In genomic region chr7:68770649-68771048, GRCh38 we compare ENCODE assay signal across 12 cellular contexts.
DNase-seq lines count a peak whose midpoint lies in the region; ATAC-seq and TF ChIP-seq lines count a peak whose summit lies in the region.
"Had no signal": no experiment of that assay in that cellular context is flagged by ENCODE, and none has a peak within 500 bp of the region (broad histone marks: within the 10 kb centered on the region; RNA-seq: fewer than 3 reads in every experiment).

No MANE protein-coding gene starts in this region.

- H3K27me3 Mint-ChIP-seq in WTC11 (ENCODE audit: low read depth) = no peaks in the 10 kb centered on the region
- peaks cover 2% of the 10 kb centered on the region for H3K27me3 Mint-ChIP-seq in mesothelial cell of epicardium (ENCODE audit: low read depth)
- no peaks in the 10 kb centered on the region for H3K27me3 Mint-ChIP-seq in type B pancreatic cell

- POLR2A ChIA-PET in WTC11 (lab: Charles Lee) = no interaction called here

- H3K27ac Mint-ChIP-seq in WTC11 (peak overlapping the region; percentile 16; the same call in 1 of the 2 replicates), mesothelial cell of epicardium (no peak overlapping the region), type B pancreatic cell (no peak overlapping the region)
- H3K27ac Mint-ChIP-seq: natural killer cell had no signal

- CTCF ChIA-PET in WTC11 (lab: Charles Lee) = no interaction called here

- H3K36me3 Mint-ChIP-seq in WTC11 (no peaks in the 10 kb centered on the region), mesothelial cell of epicardium (no peaks in the 10 kb centered on the region), type B pancreatic cell (no peaks in the 10 kb centered on the region)
- H3K36me3 Mint-ChIP-seq: natural killer cell had no signal

- ATAC-seq in WTC11 (no peak), HG03045 (IDR thresholded peaks at IDR 0.05; ENCODE audit: unreplicated experiment) (no peak)
- ATAC-seq: natural killer cell had no signal

- no peak overlapping the region for H3K4me3 Mint-ChIP-seq in WTC11
- no peak overlapping the region for H3K4me3 Mint-ChIP-seq in mesothelial cell of epicardium
- no peak overlapping the region for H3K4me3 Mint-ChIP-seq in type B pancreatic cell
- H3K4me3 Mint-ChIP-seq: natural killer cell had no signal

- TF ChIP-seq CTCF in WTC11 (IDR thresholded peaks at IDR 0.05) (no peak), mesothelial cell of epicardium (IDR thresholded peaks at IDR 0.05; ENCODE audit: unreplicated experiment) (no peak), type B pancreatic cell (conservative IDR thresholded peaks at IDR 0.05) (no peak)

- H3K4me1 Mint-ChIP-seq in WTC11 = no peaks in the 10 kb centered on the region
- H3K4me1 Mint-ChIP-seq in mesothelial cell of epicardium = peaks cover 8% of the 10 kb centered on the region
- H3K4me1 Mint-ChIP-seq in type B pancreatic cell (ENCODE audit: unreplicated experiment) = peaks cover 11% of the 10 kb centered on the region
- H3K4me1 Mint-ChIP-seq: natural killer cell had no signal

- H3K9me3 Mint-ChIP-seq in WTC11 (peaks cover 7% of the 10 kb centered on the region), mesothelial cell of epicardium (peaks cover 6% of the 10 kb centered on the region), type B pancreatic cell (no peaks in the 10 kb centered on the region)

- DNase-seq in DMS79 treated with DMSO at 0.1 percent for 48 hours (lab: John Stamatoyannopoulos, UW) (peak; percentile 64), NCI-H2107 (lab: John Stamatoyannopoulos, UW) (peak; percentile 57), WTC11 (ENCODE audit: low spot score) (no peak), mesothelial cell of epicardium (ENCODE audit: low spot score in 2 of 2, unreplicated experiment in 2 of 2) (peak; percentile 24 to 58), NOMO-1 treated with dmso at 0.1 percent for 144 hours (lab: John Stamatoyannopoulos, UW; ENCODE audit: unreplicated experiment) (no peak), type B pancreatic cell (ENCODE audit: extremely low spot score, unreplicated experiment) (no peak)
- DNase-seq in activated CD4-positive, CD25-positive, alpha-beta regulatory T cell treated with anti-CD3 and anti-CD28 coated beads, Interleukin-2, amount 50 U/mL, for 72 hours = no peak
- DNase-seq: IMR-90, natural killer cell, NCI-H524 treated with DMSO at 0.1 percent for 48 hours, tibial artery had no signal

TF ChIP-seq in WTC11, 78 proteins besides CTCF, POLR2A, EP300 and RAD21:
- TF ChIP-seq RORB (CRISPR knock-in tag; IDR thresholded peaks at IDR 0.05) (peak; percentile 21; the same call in 1 of the 2 replicates), MYBL2 (CRISPR knock-in tag; IDR thresholded peaks at IDR 0.05) (no peak)

Comparison
In these comparisons a context has a peak if more than half of its experiments do, and no peak if none do; other contexts are left out.
1. DNase-seq: peak in DMS79 treated with DMSO at 0.1 percent for 48 hours (single experiment), NCI-H2107 (single experiment) and mesothelial cell of epicardium (2 of 2); none in WTC11 (single experiment), activated CD4-positive, CD25-positive, alpha-beta regulatory T cell treated with anti-CD3 and anti-CD28 coated beads, Interleukin-2, amount 50 U/mL, for 72 hours (single experiment), NOMO-1 treated with dmso at 0.1 percent for 144 hours (single experiment) and type B pancreatic cell (single experiment).